6 cellular contexts compared by ENCODE assay signal in genomic region chr17:76121932-76122383, GRCh38. TPM values are rescaled to one million over a fixed set of nuclear protein-coding genes. Genes with fewer than 3 reads are reported as not detected.
DNase-seq lines count a peak whose midpoint lies in the region; ATAC-seq and TF ChIP-seq lines count a peak whose summit lies in the region.

No MANE protein-coding gene starts in this region.

- H3K9me3 Mint-ChIP-seq in naive thymus-derived CD4-positive, alpha-beta T cell: peaks cover 0 to 2% (median 0%) of the 10 kb centered on the region in 11 donors

- H3K4me3 ChIP-seq in adipocyte (ENCODE audit: low read length) (peak overlapping the region; percentile 56), transverse colon (peak overlapping the region in 2 of 4 donors; percentile 34 to 42)
- peak overlapping the region; percentile 63 for H3K4me3 ChIP-seq in naive thymus-derived CD4-positive, alpha-beta T cell (ENCODE audit: low read length)

- H3K9ac ChIP-seq in adipocyte (ENCODE audit: low read length): peak overlapping the region; percentile 63

- in situ Hi-C loops in GM13976 (cut with MboI; ENCODE audit: low sequenced_read_pairs, unreplicated experiment): no loop called here
- in situ Hi-C loops in transverse colon (cut with MboI; ENCODE audit: low pct_ligation_motif_present in 1 of 4, low pct_unique_long_range_greater_than_20kb in 1 of 4, low sequenced_read_pairs in 3 of 4): loop anchor here (5.0 to 10.0 kb wide), 3 partner anchors 63 to 163 kb away; no protein-coding TSS in a partner anchor

- peak; percentile 61 for DNase-seq in GM13976 (ENCODE audit: low spot score)
- no peak for DNase-seq in adipocyte (ENCODE audit: low read depth)
- DNase-seq in naive thymus-derived CD4-positive, alpha-beta T cell: no peak
- DNase-seq in transverse colon: no peak
- DNase-seq in kidney tubule cell (ENCODE audit: low spot score): no peak

- H3K36me3 ChIP-seq in adipocyte (ENCODE audit: control insufficient read depth, insufficient read depth, low read length, severe bottlenecking) (no peaks in the 10 kb centered on the region), transverse colon (no peaks in the 10 kb centered on the region)
- H3K36me3 ChIP-seq in naive thymus-derived CD4-positive, alpha-beta T cell (ENCODE audit: control insufficient read depth in 2 of 3, insufficient read depth in 3 of 3, low read length in 3 of 3): no peaks in the 10 kb centered on the region

- H3K36me3 Mint-ChIP-seq in naive thymus-derived CD4-positive, alpha-beta T cell: no peaks in the 10 kb centered on the region

- H3K4me1 Mint-ChIP-seq in naive thymus-derived CD4-positive, alpha-beta T cell: peaks cover 10 to 39% (median 27%) of the 10 kb centered on the region in 7 donors

- TF ChIP-seq CTCF in GM13976 (IDR thresholded peaks at IDR 0.05; ENCODE audit: borderline replicate concordance, control extremely low read depth, extremely low read depth, insufficient read depth, missing control alignments) (no peak), transverse colon (IDR thresholded peaks at IDR 0.05) (no peak)

- H3K4me1 ChIP-seq in adipocyte (ENCODE audit: control insufficient read depth, insufficient read depth, low read length) (no peaks in the 10 kb centered on the region), transverse colon (peaks cover 0 to 10% (median 6%) of the 10 kb centered on the region in 4 donors)
- H3K4me1 ChIP-seq in naive thymus-derived CD4-positive, alpha-beta T cell (ENCODE audit: control insufficient read depth in 2 of 2, insufficient read depth in 2 of 2, low read length in 2 of 2): peaks cover 0 to 25% of the 10 kb centered on the region in 2 donors

- H3K9me3 ChIP-seq in adipocyte (ENCODE audit: control insufficient read depth, low read length) (no peaks in the 10 kb centered on the region), transverse colon (no peaks in the 10 kb centered on the region)
- no peaks in the 10 kb centered on the region for H3K9me3 ChIP-seq in naive thymus-derived CD4-positive, alpha-beta T cell (ENCODE audit: control insufficient read depth in 2 of 3, low read length in 3 of 3)

- WGBS in transverse colon (ENCODE audit: low coverage in 1 of 2), 2 donors: 70% methylated on average over 19 of the region's 41 CpGs; no CpG with 5 or more reads in 1 of the 2 donors

- H3K4me3 Mint-ChIP-seq in naive thymus-derived CD4-positive, alpha-beta T cell: peak overlapping the region in 7 of 10 donors; percentile 25 to 77 (median 53)

- POLR2A ChIA-PET in naive thymus-derived CD4-positive, alpha-beta T cell (lab: Charles Lee): interaction anchor here (0.7 to 7.9 kb wide), 8 partner anchors 13 to 158 kb away, joined by 3 to 90 read pairs (median 4); no protein-coding TSS in a partner anchor

- intact Hi-C loops in naive thymus-derived CD4-positive, alpha-beta T cell (cut with micrococcal nuclease): loop anchor here (1.0 to 5.0 kb wide), 7 partner anchors 19 to 177 kb away; partner anchors contain the start of genes EXOC7 (in 1 of the 2) and FOXJ1 (in 1 of the 2)
- intact Hi-C loops in transverse colon (cut with DNase I; ENCODE audit: low total_unique reads): loop anchor here (5.0 kb wide), 1 partner anchor 155 kb away; no protein-coding TSS in a partner anchor

- TF ChIP-seq EP300 in transverse colon (IDR thresholded peaks at IDR 0.05; ENCODE audit: low read depth): no peak

- H3K27me3 ChIP-seq in adipocyte (replicated peaks; ENCODE audit: control insufficient read depth, insufficient read depth, low read length): peaks cover 12% of the 10 kb centered on the region
- H3K27me3 ChIP-seq in naive thymus-derived CD4-positive, alpha-beta T cell (ENCODE audit: control insufficient read depth in 2 of 2, insufficient read depth in 2 of 2, low read length in 2 of 2): no peaks in the 10 kb centered on the region
- no peaks in the 10 kb centered on the region for H3K27me3 ChIP-seq in transverse colon

- H3K27me3 Mint-ChIP-seq in naive thymus-derived CD4-positive, alpha-beta T cell: no peaks in the 10 kb centered on the region

- CTCF ChIA-PET in naive thymus-derived CD4-positive, alpha-beta T cell (lab: Charles Lee): interaction anchor here (1.0 to 13.6 kb wide), 13 partner anchors 12 to 179 kb away, joined by 3 to 191 read pairs (median 5); partner anchors contain the start of gene FOXJ1

- TF ChIP-seq POLR2A in transverse colon (IDR thresholded peaks at IDR 0.05): no peak

- peak overlapping the region; percentile 52 for H3K27ac ChIP-seq in naive thymus-derived CD4-positive, alpha-beta T cell (ENCODE audit: low read depth, low read length)
- H3K27ac ChIP-seq in transverse colon: no peak overlapping the region

- peak; percentile 33 for ATAC-seq in naive thymus-derived CD4-positive, alpha-beta T cell
- no peak for ATAC-seq in GM21529 (IDR thresholded peaks at IDR 0.05; ENCODE audit: unreplicated experiment)

- H3K27ac Mint-ChIP-seq in naive thymus-derived CD4-positive, alpha-beta T cell: peak overlapping the region; percentile 40 to 91 (median 73)

RNA-seq across cellular contexts. Expression of gene EXOC7, which starts 18.4 kb away (rescaled TPM):
- total RNA-seq in naive thymus-derived CD4-positive, alpha-beta T cell: 100 to 1,000 TPM; 112 to 204 (median 160) TPM
- 10 to 100 TPM; 46.6 to 73.3 TPM for polyA plus RNA-seq in naive thymus-derived CD4-positive, alpha-beta T cell
- 100 to 1,000 TPM in 2 of 4 donors, 10 to 100 TPM in 2; 88.0 to 143 (median 105) TPM for total RNA-seq in transverse colon

RNA-seq across cellular contexts. Expression of gene FOXJ1, which starts 19.1 kb away (rescaled TPM):
- total RNA-seq in naive thymus-derived CD4-positive, alpha-beta T cell: 1 to 10 TPM in 4 of 5 experiments, under 1 TPM in 1; 0.29 to 2.2 (median 1.4) TPM
- 1 to 10 TPM in 1 of 2 donors, under 1 TPM in 1; 0.27 to 1.0 TPM for polyA plus RNA-seq in naive thymus-derived CD4-positive, alpha-beta T cell
- 1 to 10 TPM in 2 of 4 donors, under 1 TPM in 1, not detected in 1; 0.82 to 7.4 (median 1.9) TPM for total RNA-seq in transverse colon

RNA-seq across cellular contexts. Expression of gene ZACN, which starts 43.0 kb away (rescaled TPM):
- 1 to 10 TPM in 1 of 5 experiments, under 1 TPM in 3, not detected in 1; 0.24 to 1.1 (median 0.28) TPM for total RNA-seq in naive thymus-derived CD4-positive, alpha-beta T cell
- polyA plus RNA-seq in naive thymus-derived CD4-positive, alpha-beta T cell: 1 to 10 TPM; 2.3 to 4.6 TPM
- under 1 TPM in 1 of 4 donors, not detected in 3; 0.40 TPM for total RNA-seq in transverse colon

RNA-seq across cellular contexts. Expression of gene GALR2, which starts 47.4 kb away (rescaled TPM):
- 1 to 10 TPM in 2 of 5 experiments, not detected in 3; 1.0 to 1.2 TPM for total RNA-seq in naive thymus-derived CD4-positive, alpha-beta T cell
- under 1 TPM in 1 of 2 donors, not detected in 1; 0.13 TPM for polyA plus RNA-seq in naive thymus-derived CD4-positive, alpha-beta T cell
- 1 to 10 TPM in 3 of 4 donors, not detected in 1; 1.9 to 10.0 (median 3.2) TPM for total RNA-seq in transverse colon

RNA-seq across cellular contexts. Expression of gene SRP68, which starts 49.6 kb away (rescaled TPM):
- total RNA-seq in naive thymus-derived CD4-positive, alpha-beta T cell: 100 to 1,000 TPM in 1 of 5 experiments, 10 to 100 TPM in 4; 70.8 to 105 (median 91.9) TPM
- polyA plus RNA-seq in naive thymus-derived CD4-positive, alpha-beta T cell: 10 to 100 TPM; 69.6 to 94.0 TPM
- 10 to 100 TPM; 11.6 to 44.8 (median 30.4) TPM for total RNA-seq in transverse colon
